In the genomic region with DNA sequence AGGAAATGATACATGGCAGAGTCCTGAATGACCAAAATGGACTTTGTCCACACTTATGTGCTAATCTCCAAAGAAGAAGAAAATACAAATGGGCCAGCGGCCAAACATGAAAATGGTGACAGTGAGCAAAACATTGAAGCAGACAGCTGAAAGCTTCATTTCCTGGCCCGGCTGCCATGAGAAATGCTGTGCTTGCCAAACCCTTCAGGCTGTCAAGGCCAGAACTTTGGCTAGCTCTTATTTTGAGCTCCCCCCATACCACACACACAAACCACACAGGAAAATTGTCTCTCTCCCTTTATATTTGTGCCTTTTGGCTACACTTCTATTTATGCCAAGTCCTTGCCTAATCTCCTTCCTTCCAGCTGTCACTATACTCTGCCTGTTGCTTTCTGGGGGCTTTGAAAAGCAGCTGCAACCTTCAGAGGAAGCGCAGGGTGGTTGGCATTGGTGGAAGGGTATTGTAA, we compare ENCODE assay signal across 9 cellular contexts.
DNase-seq lines count a peak whose midpoint lies in the region; ATAC-seq and TF ChIP-seq lines count a peak whose summit lies in the region.
"Had no signal": no experiment of that assay in that cellular context is flagged by ENCODE, and none has a peak within 500 bp of the region (broad histone marks: within the 10 kb centered on the region; RNA-seq: fewer than 3 reads in every experiment).

No MANE protein-coding gene starts in this region.

- H3K27me3 Mint-ChIP-seq in mesothelial cell of epicardium (ENCODE audit: low read depth), result no peaks in the 10 kb centered on the region

- H3K36me3 ChIP-seq in uterus, result no peaks in the 10 kb centered on the region

- DNase-seq in DMS53 (lab: John Stamatoyannopoulos, UW) (peak; percentile 6), DMS53 treated with DMSO at 0.1 percent for 48 hours (lab: John Stamatoyannopoulos, UW; ENCODE audit: unreplicated experiment) (no peak), dermis blood vessel endothelial cell (peak; percentile 65), mesothelial cell of epicardium (ENCODE audit: low spot score in 2 of 2, unreplicated experiment in 2 of 2) (no peak), uterus (peak; percentile 86 to 89), SW480 (ENCODE audit: low spot score) (no peak)
- DNase-seq: stimulated activated naive CD4-positive, alpha-beta T cell treated with Interleukin-2 at 50 U/mL for 16 hours had no signal

- H3K9me3 Mint-ChIP-seq in mesothelial cell of epicardium, result peaks cover 7% of the 10 kb centered on the region

- TF ChIP-seq CTCF in mesothelial cell of epicardium (IDR thresholded peaks at IDR 0.05; ENCODE audit: unreplicated experiment) (no peak), uterus (IDR thresholded peaks at IDR 0.05) (no peak)

- H3K36me3 Mint-ChIP-seq in mesothelial cell of epicardium, result peaks cover 3% of the 10 kb centered on the region

- H3K27ac Mint-ChIP-seq in mesothelial cell of epicardium, result peak overlapping the region; percentile 91

- peaks cover 77% of the 10 kb centered on the region for H3K4me1 Mint-ChIP-seq in mesothelial cell of epicardium

- no peak overlapping the region for H3K4me3 Mint-ChIP-seq in mesothelial cell of epicardium

- H3K4me3 ChIP-seq in uterus, result no peak overlapping the region

- intact Hi-C loops in uterus (cut with DNase I; ENCODE audit: low total_unique reads), result no loop called here

- H3K9me3 ChIP-seq in uterus, result peaks cover 0 to 5% of the 10 kb centered on the region in 2 donors

- H3K27ac ChIP-seq in uterus, result peak overlapping the region; percentile 92 to 96

- no peak for ATAC-seq in GM21576 (IDR thresholded peaks at IDR 0.05; ENCODE audit: unreplicated experiment)
- ATAC-seq in HG02642 (IDR thresholded peaks at IDR 0.05; ENCODE audit: poor library complexity, unreplicated experiment), result no peak

- peaks cover 35 to 37% of the 10 kb centered on the region in 2 donors for H3K4me1 ChIP-seq in uterus

- no peak for TF ChIP-seq POLR2A in uterus (IDR thresholded peaks at IDR 0.05)

- no peaks in the 10 kb centered on the region for H3K27me3 ChIP-seq in uterus

Comparison
In these comparisons a context has a peak if more than half of its experiments do, and no peak if none do; other contexts are left out.
1. DNase-seq: peak in DMS53 (single experiment), dermis blood vessel endothelial cell (single experiment) and uterus (2 of 2); none in DMS53 treated with DMSO at 0.1 percent for 48 hours (single experiment), mesothelial cell of epicardium (0 of 2) and SW480 (single experiment).